27 cellular contexts compared by ENCODE assay signal in genomic region chr17:6815775-6816174, GRCh38. TPM values are rescaled to one million over a fixed set of nuclear protein-coding genes. Genes with fewer than 3 reads are reported as not detected.
DNase-seq lines count a peak whose midpoint lies in the region; ATAC-seq, FAIRE-seq and TF ChIP-seq lines count a peak whose summit lies in the region.
"Had no signal": no experiment of that assay in that cellular context is flagged by ENCODE, and none has a peak within 500 bp of the region (broad histone marks: within the 10 kb centered on the region; RNA-seq: fewer than 3 reads in every experiment).

No MANE protein-coding gene starts in this region.

- POLR2A ChIA-PET in activated CD4-positive, alpha-beta T cell treated with anti-CD3 and anti-CD28 coated beads, Interleukin-2, amount 10 ng/mL, durations not matched to agents 7 days and 5 days (lab: Charles Lee), result no interaction called here

- no peak overlapping the region for H3K27ac Mint-ChIP-seq in activated CD4-positive, alpha-beta T cell treated with anti-CD3 and anti-CD28 coated beads, Interleukin-2, amount 10 ng/mL, durations not matched to agents 7 days and 5 days
- H3K27ac Mint-ChIP-seq: B cell, CD14-positive monocyte, GM23338 had no signal

- H3K9me3 Mint-ChIP-seq in activated CD4-positive, alpha-beta T cell treated with anti-CD3 and anti-CD28 coated beads, Interleukin-2, amount 10 ng/mL, durations not matched to agents 7 days and 5 days, result no peaks in the 10 kb centered on the region

- DNase-seq in activated CD4-positive, alpha-beta T cell treated with anti-CD3 and anti-CD28 coated beads for 48 hours, result peak; percentile 19
- no peak for DNase-seq in activated CD4-positive, alpha-beta T cell treated with anti-CD3 and anti-CD28 coated beads, Interleukin-2, amount 10 ng/mL, durations not matched to agents 7 days and 5 days
- peak; percentile 50 for DNase-seq in Daoy (ENCODE audit: low read depth)
- peak; percentile 80 for DNase-seq in RCC 7860 (ENCODE audit: low spot score)
- DNase-seq in epithelial cell of esophagus (ENCODE audit: low read depth), result peak; percentile 17
- no peak for DNase-seq in tibial artery
- no peak for DNase-seq in ecto neural progenitor cell (ENCODE audit: low spot score)
- DNase-seq: DMS79 treated with DMSO at 0.1 percent for 48 hours; KBM-7; NCI-H1092 treated with DMSO at 0.1 percent for 48 hours; NCI-H1436 treated with DMSO at 0.1 percent for 48 hours; NCI-H2029; NCI-H2227 treated with DMSO at 0.1 percent for 48 hours; NCI-H510A; NCI-H774; NK-92 treated with Interleukin-12 subunit alpha and Interleukin-12 subunit beta, amount 100 ng/mL, for 24 hours had no signal

- peaks cover 0 to 5% (median 0%) of the 10 kb centered on the region in 3 donors for H3K9me3 ChIP-seq in tibial artery
- H3K9me3 ChIP-seq: HAP-1, SJSA1 had no signal

- TF ChIP-seq CTCF in epithelial cell of esophagus (IDR thresholded peaks at IDR 0.05; ENCODE audit: insufficient read depth, low read depth, low read length, missing control alignments), result no peak
- no peak for TF ChIP-seq CTCF in tibial artery (IDR thresholded peaks at IDR 0.05)

- no peaks in the 10 kb centered on the region for H3K36me3 Mint-ChIP-seq in activated CD4-positive, alpha-beta T cell treated with anti-CD3 and anti-CD28 coated beads, Interleukin-2, amount 10 ng/mL, durations not matched to agents 7 days and 5 days (ENCODE audit: low read depth)
- H3K36me3 Mint-ChIP-seq: CD14-positive monocyte had no signal

- peak; percentile 55 for FAIRE-seq in RCC 7860 (lab: Jason Lieb, UNC)
- FAIRE-seq: A204.1, GM12892 had no signal

- no peak overlapping the region for H3K27ac ChIP-seq in tibial artery
- H3K27ac ChIP-seq: HL-60, SJSA1 had no signal

- H3K4me1 ChIP-seq in tibial artery, result no peaks in the 10 kb centered on the region
- H3K4me1 ChIP-seq: HAP-1, SJSA1 had no signal

- ATAC-seq in HG03354 (IDR thresholded peaks at IDR 0.05; ENCODE audit: poor library complexity, severe bottlenecking, unreplicated experiment), result no peak
- ATAC-seq: GM23338, Panc1 had no signal

- CTCF ChIA-PET in activated CD4-positive, alpha-beta T cell treated with anti-CD3 and anti-CD28 coated beads, Interleukin-2, amount 10 ng/mL, durations not matched to agents 7 days and 5 days (lab: Charles Lee), result no interaction called here

- H3K4me3 ChIP-seq in epithelial cell of esophagus (ENCODE audit: low read length) (no peak overlapping the region), tibial artery (no peak overlapping the region)
- H3K4me3 ChIP-seq: GM23338, HAP-1, SJSA1 had no signal

- H3K36me3 ChIP-seq in tibial artery, result no peaks in the 10 kb centered on the region
- H3K36me3 ChIP-seq: HAP-1, SJSA1 had no signal

- no peaks in the 10 kb centered on the region for H3K4me1 Mint-ChIP-seq in activated CD4-positive, alpha-beta T cell treated with anti-CD3 and anti-CD28 coated beads, Interleukin-2, amount 10 ng/mL, durations not matched to agents 7 days and 5 days
- H3K4me1 Mint-ChIP-seq: B cell, CD14-positive monocyte, GM23338 had no signal

- H3K4me3 Mint-ChIP-seq in activated CD4-positive, alpha-beta T cell treated with anti-CD3 and anti-CD28 coated beads, Interleukin-2, amount 10 ng/mL, durations not matched to agents 7 days and 5 days, result no peak overlapping the region
- H3K4me3 Mint-ChIP-seq: B cell, CD14-positive monocyte, GM23338 had no signal

- intact Hi-C loops in tibial artery (cut with DNase I; ENCODE audit: low total_unique reads), result no loop called here

- peaks cover 8% of the 10 kb centered on the region for H3K27me3 Mint-ChIP-seq in activated CD4-positive, alpha-beta T cell treated with anti-CD3 and anti-CD28 coated beads, Interleukin-2, amount 10 ng/mL, durations not matched to agents 7 days and 5 days

- H3K27me3 ChIP-seq in tibial artery, result no peaks in the 10 kb centered on the region
- H3K27me3 ChIP-seq: SJSA1 had no signal

RNA-seq across cellular contexts. Expression of gene TEKT1, which starts 15.8 kb away (rescaled TPM):
- not detected for total RNA-seq in activated CD4-positive, alpha-beta T cell treated with anti-CD3 and anti-CD28 coated beads, Interleukin-2, amount 10 ng/mL, durations not matched to agents 7 days and 5 days
- total RNA-seq in Daoy (2014; rRNA removed; shearing (Covaris generic)), result not detected in 2 replicates
- total RNA-seq: B cell, GM23338, HT-29 had no signal

RNA-seq across cellular contexts. Expression of gene FBXO39, which starts 39.8 kb away (rescaled TPM):
- total RNA-seq in activated CD4-positive, alpha-beta T cell treated with anti-CD3 and anti-CD28 coated beads, Interleukin-2, amount 10 ng/mL, durations not matched to agents 7 days and 5 days, result 1 to 10 TPM; 7.8 to 8.9 TPM
- total RNA-seq in Daoy (2014; rRNA removed; shearing (Covaris generic)), result 0.12 and 3.0 TPM in 2 replicates
- total RNA-seq: B cell, GM23338, HT-29 had no signal

RNA-seq across cellular contexts. Expression of gene XAF1, which starts 59.9 kb away (rescaled TPM):
- total RNA-seq in activated CD4-positive, alpha-beta T cell treated with anti-CD3 and anti-CD28 coated beads, Interleukin-2, amount 10 ng/mL, durations not matched to agents 7 days and 5 days, result 100 to 1,000 TPM; 446 to 497 TPM
- 7.5 and 13.7 TPM in 2 replicates for total RNA-seq in Daoy (2014; rRNA removed; shearing (Covaris generic))
- total RNA-seq: GM23338 had no signal

Comparison
In these comparisons a context has a peak if more than half of its experiments do, and no peak if none do; other contexts are left out.
1. DNase-seq: peak in activated CD4-positive, alpha-beta T cell treated with anti-CD3 and anti-CD28 coated beads for 48 hours (single experiment), Daoy (single experiment), RCC 7860 (single experiment) and epithelial cell of esophagus (single experiment); none in activated CD4-positive, alpha-beta T cell treated with anti-CD3 and anti-CD28 coated beads, Interleukin-2, amount 10 ng/mL, durations not matched to agents 7 days and 5 days (single experiment), tibial artery (0 of 2) and ecto neural progenitor cell (single experiment).
2. RNA of gene XAF1, which starts 59.9 kb away (total RNA-seq): 446 to 497 TPM in activated CD4-positive, alpha-beta T cell treated with anti-CD3 and anti-CD28 coated beads, Interleukin-2, amount 10 ng/mL, durations not matched to agents 7 days and 5 days; 7.5 to 13.7 TPM in Daoy; every median in the first group is over 10 times any median in the second.